In the genomic region with DNA sequence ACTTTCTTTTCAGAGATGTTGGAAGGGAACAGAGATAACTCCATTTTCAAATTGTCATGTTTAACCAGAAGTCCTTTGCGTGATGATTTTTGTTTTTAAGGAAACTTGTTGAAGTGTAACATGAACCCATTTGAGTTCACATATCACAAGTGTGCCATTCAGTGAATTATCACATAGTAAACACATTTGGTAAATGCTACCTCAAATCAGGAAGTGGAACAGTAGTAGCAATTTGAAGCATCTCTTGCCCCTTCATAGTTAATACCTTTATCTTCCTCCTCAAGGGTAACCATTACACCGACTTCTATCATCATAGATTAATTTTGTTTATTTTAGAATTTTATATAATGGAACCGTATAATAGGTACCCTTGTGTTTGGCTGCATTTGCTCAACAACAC, we compare ENCODE assay signal across 1 cellular context.
TF ChIP-seq lines count a peak whose summit lies in the region.

No MANE protein-coding gene starts in this region.

TF ChIP-seq in K562, 482 proteins besides CTCF, POLR2A, EP300 and RAD21 (continued from another document):
- TF ChIP-seq, protein P1, sequence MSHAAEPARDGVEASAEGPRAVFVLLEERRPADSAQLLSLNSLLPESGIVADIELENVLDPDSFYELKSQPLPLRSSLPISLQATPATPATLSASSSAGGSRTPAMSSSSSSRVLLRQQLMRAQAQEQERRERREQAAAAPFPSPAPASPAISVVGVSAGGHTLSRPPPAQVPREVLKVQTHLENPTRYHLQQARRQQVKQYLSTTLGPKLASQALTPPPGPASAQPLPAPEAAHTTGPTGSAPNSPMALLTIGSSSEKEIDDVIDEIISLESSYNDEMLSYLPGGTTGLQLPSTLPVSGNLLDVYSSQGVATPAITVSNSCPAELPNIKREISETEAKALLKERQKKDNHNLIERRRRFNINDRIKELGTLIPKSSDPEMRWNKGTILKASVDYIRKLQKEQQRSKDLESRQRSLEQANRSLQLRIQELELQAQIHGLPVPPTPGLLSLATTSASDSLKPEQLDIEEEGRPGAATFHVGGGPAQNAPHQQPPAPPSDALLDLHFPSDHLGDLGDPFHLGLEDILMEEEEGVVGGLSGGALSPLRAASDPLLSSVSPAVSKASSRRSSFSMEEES (CRISPR knock-in tag; IDR thresholded peaks at IDR 0.05), result no peak
